21 cellular contexts compared by ENCODE assay signal in genomic region chr13:100090861-100091260, GRCh38. TPM values are rescaled to one million over a fixed set of nuclear protein-coding genes. Genes with fewer than 3 reads are reported as not detected.
DNase-seq lines count a peak whose midpoint lies in the region; ATAC-seq and TF ChIP-seq lines count a peak whose summit lies in the region.
"Had no signal": no experiment of that assay in that cellular context is flagged by ENCODE, and none has a peak within 500 bp of the region (broad histone marks: within the 10 kb centered on the region; RNA-seq: fewer than 3 reads in every experiment).

No MANE protein-coding gene starts in this region.

- CTCF ChIA-PET in PC-9 (lab: Charles Lee) = no interaction called here
- CTCF ChIA-PET in RWPE1 (lab: Yijun Ruan, JAX) = interaction anchor here (0.6 kb wide), 1 partner anchor 109 kb away, joined by 4 read pairs; the partner anchor contains the start of gene ZIC2

- BruUV-seq in PC-9 (replicated peaks; lab: Mats Ljungman, UMichigan) = no TSS peak

- H3K27ac Mint-ChIP-seq in osteocyte (ENCODE audit: unreplicated experiment) = no peak overlapping the region
- H3K27ac Mint-ChIP-seq: stimulated activated effector memory CD8-positive, alpha-beta T cell treated with anti-CD3 and anti-CD28 coated beads, Interleukin-12 subunit alpha, Interleukin-12 subunit beta, amount 100 ng/mL, for 72 hours; T-cell had no signal

- no peaks in the 10 kb centered on the region for H3K27me3 Mint-ChIP-seq in activated T-cell treated with anti-CD3 and anti-CD28 coated beads, Interleukin-2, amount 50 U/mL, for 4 hours (ENCODE audit: low read depth)
- H3K27me3 Mint-ChIP-seq in osteocyte (ENCODE audit: unreplicated experiment) = no peaks in the 10 kb centered on the region
- H3K27me3 Mint-ChIP-seq: T-cell had no signal

- H2AFZ ChIP-seq in PC-9 (no peak overlapping the region), hepatocyte (no peak overlapping the region)

- no peak for ATAC-seq in activated T-cell treated with anti-CD3 and anti-CD28 coated beads, Interleukin-2, amount 50 U/mL, for 4 hours
- ATAC-seq in HG03521 (IDR thresholded peaks at IDR 0.05; ENCODE audit: unreplicated experiment) = no peak
- ATAC-seq: left cardiac atrium; psoas muscle; stimulated activated effector memory CD8-positive, alpha-beta T cell treated with anti-CD3 and anti-CD28 coated beads, Interleukin-12 subunit alpha, Interleukin-12 subunit beta, amount 100 ng/mL, for 72 hours; T-cell had no signal

- no peaks in the 10 kb centered on the region for H3K27me3 ChIP-seq in PC-9 (ENCODE audit: insufficient read depth, low read depth)
- no peaks in the 10 kb centered on the region for H3K27me3 ChIP-seq in hepatocyte
- H3K27me3 ChIP-seq: ascending aorta; BLaER1 treated with 17β-estradiol and CSF1 and Interleukin-3, amounts not matched to agents 10 nM and 100 nM had no signal

- H4K20me1 ChIP-seq in PC-9 (ENCODE audit: insufficient read depth) (no peaks in the 10 kb centered on the region), hepatocyte (ENCODE audit: insufficient read depth, poor library complexity, severe bottlenecking) (peaks cover 26% of the 10 kb centered on the region)

- H3K79me2 ChIP-seq in PC-9 (ENCODE audit: low read depth) (peaks cover 24% of the 10 kb centered on the region), hepatocyte (peaks cover 74% of the 10 kb centered on the region)

- POLR2A ChIA-PET in PC-9 (lab: Charles Lee; ENCODE audit: unreplicated experiment) (no interaction called here), RWPE1 (lab: Yijun Ruan, JAX; ENCODE audit: low non-redundant PET) (no interaction called here)

- TF ChIP-seq CTCF in PC-9 (conservative IDR thresholded peaks at IDR 0.05) (no peak), hepatocyte (IDR thresholded peaks at IDR 0.05; ENCODE audit: poor library complexity) (no peak), osteocyte (IDR thresholded peaks at IDR 0.05) (no peak), RWPE1 (conservative IDR thresholded peaks at IDR 0.05; ENCODE audit: low read depth) (no peak)

- peaks cover 19% of the 10 kb centered on the region for H3K4me1 Mint-ChIP-seq in activated T-cell treated with anti-CD3 and anti-CD28 coated beads, Interleukin-2, amount 50 U/mL, for 4 hours (ENCODE audit: low read depth)
- peaks cover 45% of the 10 kb centered on the region for H3K4me1 Mint-ChIP-seq in osteocyte (ENCODE audit: unreplicated experiment)

- H3K27ac ChIP-seq in PC-9 = no peak overlapping the region
- H3K27ac ChIP-seq in hepatocyte = no peak overlapping the region
- no peak overlapping the region for H3K27ac ChIP-seq in RWPE1
- H3K27ac ChIP-seq: ascending aorta; BLaER1 treated with 17β-estradiol and CSF1 and Interleukin-3, amounts not matched to agents 10 nM and 100 nM; HL-60; KMS-11; psoas muscle had no signal

- H3K36me3 ChIP-seq in PC-9 (ENCODE audit: low read depth) (no peaks in the 10 kb centered on the region), hepatocyte (replicated peaks; ENCODE audit: insufficient read depth, low read depth) (no peaks in the 10 kb centered on the region)
- H3K36me3 ChIP-seq: ascending aorta had no signal

- H3K9me3 Mint-ChIP-seq in activated T-cell treated with anti-CD3 and anti-CD28 coated beads, Interleukin-2, amount 50 U/mL, for 4 hours = no peaks in the 10 kb centered on the region
- H3K9me3 Mint-ChIP-seq in osteocyte (ENCODE audit: unreplicated experiment) = no peaks in the 10 kb centered on the region
- H3K9me3 Mint-ChIP-seq: stimulated activated effector memory CD8-positive, alpha-beta T cell treated with anti-CD3 and anti-CD28 coated beads, Interleukin-12 subunit alpha, Interleukin-12 subunit beta, amount 100 ng/mL, for 72 hours; T-cell had no signal

- intact Hi-C loops in PC-9 (cut with micrococcal nuclease; ENCODE audit: unreplicated experiment) = no loop called here

- H3K4me2 ChIP-seq in PC-9 = 0 out of 2 replicates have a peak overlapping the region, but pooled peaks have one; percentile 84
- peak overlapping the region; percentile 88 for H3K4me2 ChIP-seq in hepatocyte

- H3K4me3 ChIP-seq in PC-9 (no peak overlapping the region), hepatocyte (no peak overlapping the region)
- H3K4me3 ChIP-seq: BLaER1 treated with 17β-estradiol and CSF1 and Interleukin-3, amounts not matched to agents 10 nM and 100 nM had no signal

- H3K9me2 ChIP-seq in PC-9 (ENCODE audit: insufficient read depth) = no peaks in the 10 kb centered on the region
- H3K9me2 ChIP-seq in hepatocyte (replicated peaks; ENCODE audit: insufficient read depth) = no peaks in the 10 kb centered on the region

- H3K9me3 ChIP-seq in PC-9 (ENCODE audit: insufficient read depth, low read depth) = no peaks in the 10 kb centered on the region
- H3K9me3 ChIP-seq in hepatocyte (ENCODE audit: low read depth) = no peaks in the 10 kb centered on the region
- H3K9me3 ChIP-seq: ascending aorta, psoas muscle had no signal

- WGBS in hepatocyte (ENCODE audit: low lambda C conversion rate, missing lambda C conversion rate) = 82% methylated on average over 1 of the region's 1 CpG

- H3K36me3 Mint-ChIP-seq in activated T-cell treated with anti-CD3 and anti-CD28 coated beads, Interleukin-2, amount 50 U/mL, for 4 hours (ENCODE audit: insufficient read depth) = no peaks in the 10 kb centered on the region
- H3K36me3 Mint-ChIP-seq in osteocyte (ENCODE audit: unreplicated experiment) = peaks cover 16% of the 10 kb centered on the region
- H3K36me3 Mint-ChIP-seq: stimulated activated effector memory CD8-positive, alpha-beta T cell treated with anti-CD3 and anti-CD28 coated beads, Interleukin-12 subunit alpha, Interleukin-12 subunit beta, amount 100 ng/mL, for 72 hours had no signal

- peaks cover 8% of the 10 kb centered on the region for H3K4me1 ChIP-seq in PC-9 (replicated peaks; ENCODE audit: insufficient read depth)
- H3K4me1 ChIP-seq in hepatocyte (ENCODE audit: insufficient read depth) = peaks cover 4% of the 10 kb centered on the region

- no peaks in the 10 kb centered on the region for H3F3A ChIP-seq in PC-9 (ENCODE audit: insufficient read depth, low read depth)

- H3K4me3 Mint-ChIP-seq in activated T-cell treated with anti-CD3 and anti-CD28 coated beads, Interleukin-2, amount 50 U/mL, for 4 hours = peak overlapping the region; percentile 4
- H3K4me3 Mint-ChIP-seq in osteocyte (ENCODE audit: unreplicated experiment) = peak overlapping the region; percentile 83

- DNase-seq in activated T-cell treated with anti-CD3 and anti-CD28 coated beads, Interleukin-2, amount 50 U/mL, for 4 hours = no peak
- DNase-seq in activated T-cell treated with anti-CD3 and anti-CD28 coated beads, Interleukin-2, amount 50 U/mL, for 48 hours = no peak
- DNase-seq in PC-9 (no peak), hepatocyte (ENCODE audit: low spot score) (no peak), osteocyte (ENCODE audit: extremely low spot score, unreplicated experiment) (no peak), RWPE1 (ENCODE audit: low spot score) (no peak), NCI-H446 (lab: John Stamatoyannopoulos, UW) (no peak)
- DNase-seq: activated effector memory CD4-positive, alpha-beta T cell treated with anti-CD3 and anti-CD28 coated beads, Interleukin-2, amount 50 U/mL, for 16 hours; DMS53; hypothalamus; left cardiac atrium; psoas muscle; RPMI8226; T-cell; trophoblast cell had no signal

RNA-seq across cellular contexts. Expression of gene PCCA, which starts 2.0 kb away (rescaled TPM):
- total RNA-seq in activated T-cell treated with anti-CD3 and anti-CD28 coated beads, Interleukin-2, amount 50 U/mL, for 4 hours = 1 to 10 TPM; 2.7 to 4.8 (median 2.9) TPM
- total RNA-seq in PC-9 (2021) (16.1 and 16.7 TPM in 2 replicates), hepatocyte (19.5 and 28.2 TPM in 2 replicates), osteocyte (33.1 and 33.7 TPM in 2 replicates)
- 23.6 and 25.7 TPM in 2 replicates for polyA plus RNA-seq in hepatocyte
